In the genomic region with DNA sequence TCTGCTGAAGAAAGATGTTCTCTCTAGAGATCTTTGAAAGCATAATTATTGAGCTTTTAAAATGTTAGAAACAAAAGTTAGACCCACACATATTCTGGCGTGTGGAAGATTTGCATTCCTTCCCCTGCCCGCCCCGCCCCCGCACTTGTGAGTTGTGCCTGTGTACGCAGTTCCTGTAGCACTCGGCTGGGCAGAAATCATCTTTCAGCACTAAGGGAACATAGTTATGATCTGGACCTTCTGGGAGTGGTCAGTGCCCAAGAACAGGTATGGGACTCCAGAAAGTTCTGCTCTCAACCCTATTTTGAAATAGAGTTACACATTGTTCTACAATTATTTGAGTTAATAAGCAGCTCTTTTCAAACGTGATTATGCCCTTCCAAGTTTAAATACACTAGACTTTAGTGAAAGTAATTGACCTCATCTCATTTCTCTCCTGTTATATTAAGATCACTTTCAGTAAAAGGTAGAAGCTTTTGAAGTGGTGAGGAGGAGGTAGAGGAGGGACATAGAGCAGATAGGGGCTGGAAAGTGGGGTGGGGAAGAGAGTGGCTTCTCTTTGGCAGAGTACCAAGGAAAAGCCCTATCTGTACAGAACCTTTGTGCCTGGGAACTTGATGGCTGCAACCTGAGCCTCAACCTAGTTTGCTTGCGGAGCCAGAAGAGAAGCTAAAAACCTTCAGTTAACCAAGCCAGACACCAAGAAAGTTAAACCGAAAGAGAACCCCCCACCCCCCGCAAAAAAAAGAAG, we compare ENCODE assay signal across 8 cellular contexts. TPM values are rescaled to one million over a fixed set of nuclear protein-coding genes. Genes with fewer than 3 reads are reported as not detected.
A peak's percentile ranks its signal among the peaks of the same experiment; 100 is the strongest.
DNase-seq lines count a peak whose midpoint lies in the region; ATAC-seq, FAIRE-seq and TF ChIP-seq lines count a peak whose summit lies in the region.

No MANE protein-coding gene starts in this region.

- no peak for FAIRE-seq in kidney (lab: Jason Lieb, UNC)
- no peak for FAIRE-seq in frontal cortex (lab: Jason Lieb, UNC)

- POLR2A ChIA-PET in HEK293 (lab: Yijun Ruan, JAX): interaction anchor here (0.6 to 2.0 kb wide), 3 partner anchors 35 to 180 kb away, joined by 3 to 16 read pairs (median 3); a partner anchor contains a TSS

- H3K4me1 ChIP-seq in DND-41 (ENCODE audit: insufficient read depth, low read length) (peaks cover 5% of the 10 kb centered on the region; the same call in 1 of the 2 replicates), HEK293 (ENCODE audit: control insufficient read depth, insufficient read depth, low read length) (peaks cover 23% of the 10 kb centered on the region), kidney (ENCODE audit: control insufficient read depth in 1 of 2, insufficient read depth in 1 of 2, low read depth in 1 of 2, low read length in 2 of 2) (peaks cover 7 to 10% of the 10 kb centered on the region in 2 donors)

- DNase-seq in DND-41: no peak
- DNase-seq in activated CD8-positive, alpha-beta memory T cell treated with anti-CD3 and anti-CD28 coated beads, Interleukin-2, amount 50 U/mL, for 4 hours: peak; percentile 42
- no peak for DNase-seq in kidney
- peak in 1 of 2 donors; percentile 33 for DNase-seq in stimulated activated effector memory CD8-positive, alpha-beta T cell treated with anti-CD3 and anti-CD28 coated beads, Interleukin-12 subunit alpha, Interleukin-12 subunit beta, amount 100 ng/mL, for 72 hours (ENCODE audit: low spot score in 2 of 2)
- no peak for DNase-seq in putamen (ENCODE audit: low spot score)
- DNase-seq in T-helper 9 cell: no peak
- no peak for DNase-seq in frontal cortex (ENCODE audit: low spot score in 2 of 2)

- H3K79me2 ChIP-seq in DND-41 (ENCODE audit: insufficient read depth, low read length): no peaks in the 10 kb centered on the region

- no peaks in the 10 kb centered on the region for H3K9me3 Mint-ChIP-seq in stimulated activated effector memory CD8-positive, alpha-beta T cell treated with anti-CD3 and anti-CD28 coated beads, Interleukin-12 subunit alpha, Interleukin-12 subunit beta, amount 100 ng/mL, for 72 hours

- H2AFZ ChIP-seq in DND-41 (ENCODE audit: low read depth, low read length): no peak overlapping the region

- no peaks in the 10 kb centered on the region for H3K27me3 ChIP-seq in DND-41 (ENCODE audit: insufficient read depth, low read length, poor library complexity)

- no peak overlapping the region for H3K4me3 ChIP-seq in DND-41 (ENCODE audit: low read depth in 1 of 2, low read length in 2 of 2)
- H3K4me3 ChIP-seq in HEK293 (ENCODE audit: low read depth, low read length): no peak overlapping the region
- peak overlapping the region; percentile 7 to 21 for H3K4me3 ChIP-seq in kidney (ENCODE audit: low read length in 2 of 2)

- no peak overlapping the region for H3K4me2 ChIP-seq in DND-41 (ENCODE audit: insufficient read depth, low read length)

- H4K20me1 ChIP-seq in DND-41 (ENCODE audit: insufficient read depth, low read length): no peaks in the 10 kb centered on the region; the same call in 1 of the 2 replicates

- H3K36me3 ChIP-seq in DND-41 (ENCODE audit: insufficient read depth, low read length) (no peaks in the 10 kb centered on the region), HEK293 (ENCODE audit: control insufficient read depth in 2 of 2, insufficient read depth in 1 of 2, low read length in 2 of 2) (no peaks in the 10 kb centered on the region), kidney (ENCODE audit: control insufficient read depth in 1 of 2, insufficient read depth in 2 of 2, low read length in 2 of 2) (no peaks in the 10 kb centered on the region)

- intact Hi-C loops in kidney (cut with DNase I): no loop called here

- H3K9ac ChIP-seq in DND-41 (ENCODE audit: low read depth, low read length): no peak overlapping the region
- peak overlapping the region in 1 of 2 donors; percentile 3 for H3K9ac ChIP-seq in kidney (ENCODE audit: low read length in 2 of 2)

- no peak overlapping the region for H3K4me3 Mint-ChIP-seq in stimulated activated effector memory CD8-positive, alpha-beta T cell treated with anti-CD3 and anti-CD28 coated beads, Interleukin-12 subunit alpha, Interleukin-12 subunit beta, amount 100 ng/mL, for 72 hours

- no peak for TF ChIP-seq CTCF in DND-41 (IDR thresholded peaks at IDR 0.05; ENCODE audit: borderline replicate concordance, extremely low read depth, low read length, poor library complexity, severe bottlenecking)
- TF ChIP-seq CTCF in HEK293 (tag by site-specific recombination; IDR thresholded peaks at IDR 0.05): no peak
- no peak for TF ChIP-seq CTCF in kidney (IDR thresholded peaks at IDR 0.05; ENCODE audit: borderline replicate concordance, extremely low read depth, insufficient read depth)

- no peak overlapping the region for H3K27ac ChIP-seq in DND-41 (ENCODE audit: low read length)
- H3K27ac ChIP-seq in HEK293 (ENCODE audit: extremely low read depth, low read depth, low read length): peak overlapping the region; percentile 20; the same call in 1 of the 2 replicates
- peak overlapping the region; percentile 33 to 57 for H3K27ac ChIP-seq in kidney (ENCODE audit: low read depth in 2 of 2, low read length in 2 of 2)

- ATAC-seq in DND-41 (ENCODE audit: insufficient read depth, low read depth): peak; percentile 56; the same call in 2 of the 3 replicates
- no peak for ATAC-seq in stimulated activated effector memory CD8-positive, alpha-beta T cell treated with anti-CD3 and anti-CD28 coated beads, Interleukin-12 subunit alpha, Interleukin-12 subunit beta, amount 100 ng/mL, for 72 hours

- H3K9me3 ChIP-seq in DND-41 (ENCODE audit: insufficient read depth, low read length, severe bottlenecking) (no peaks in the 10 kb centered on the region), HEK293 (ENCODE audit: control insufficient read depth, insufficient read depth, low read depth, low read length) (no peaks in the 10 kb centered on the region), kidney (ENCODE audit: control insufficient read depth in 1 of 2, low read length in 2 of 2) (no peaks in the 10 kb centered on the region)

- CTCF ChIA-PET in HEK293 (lab: Yijun Ruan, JAX): interaction anchor here (0.7 to 1.9 kb wide), 6 partner anchors 64 to 1849 kb away, joined by 3 to 7 read pairs (median 3); no protein-coding TSS in a partner anchor

- H3K4me1 Mint-ChIP-seq in stimulated activated effector memory CD8-positive, alpha-beta T cell treated with anti-CD3 and anti-CD28 coated beads, Interleukin-12 subunit alpha, Interleukin-12 subunit beta, amount 100 ng/mL, for 72 hours: no peaks in the 10 kb centered on the region

- no peaks in the 10 kb centered on the region for H3K36me3 Mint-ChIP-seq in stimulated activated effector memory CD8-positive, alpha-beta T cell treated with anti-CD3 and anti-CD28 coated beads, Interleukin-12 subunit alpha, Interleukin-12 subunit beta, amount 100 ng/mL, for 72 hours

- peak overlapping the region; percentile 34 for H3K27ac Mint-ChIP-seq in stimulated activated effector memory CD8-positive, alpha-beta T cell treated with anti-CD3 and anti-CD28 coated beads, Interleukin-12 subunit alpha, Interleukin-12 subunit beta, amount 100 ng/mL, for 72 hours

TF ChIP-seq in HEK293, 187 proteins besides CTCF, POLR2A, EP300 and RAD21 (continues in another document):
- TF ChIP-seq ZNF600 (tag by site-specific recombination; IDR thresholded peaks at IDR 0.05) (peak; percentile 86), ZIC2 (tag by site-specific recombination; IDR thresholded peaks at IDR 0.05) (no peak), PRDM1 (tag by site-specific recombination; IDR thresholded peaks at IDR 0.05) (peak; percentile 81), GLI4 (tag by site-specific recombination; IDR thresholded peaks at IDR 0.05) (no peak), ZBTB17 (tag by site-specific recombination; IDR thresholded peaks at IDR 0.05) (peak; percentile 27; the same call in 1 of the 2 replicates), ZNF768 (tag by site-specific recombination; IDR thresholded peaks at IDR 0.05) (no peak)
- TF ChIP-seq, protein P1, sequence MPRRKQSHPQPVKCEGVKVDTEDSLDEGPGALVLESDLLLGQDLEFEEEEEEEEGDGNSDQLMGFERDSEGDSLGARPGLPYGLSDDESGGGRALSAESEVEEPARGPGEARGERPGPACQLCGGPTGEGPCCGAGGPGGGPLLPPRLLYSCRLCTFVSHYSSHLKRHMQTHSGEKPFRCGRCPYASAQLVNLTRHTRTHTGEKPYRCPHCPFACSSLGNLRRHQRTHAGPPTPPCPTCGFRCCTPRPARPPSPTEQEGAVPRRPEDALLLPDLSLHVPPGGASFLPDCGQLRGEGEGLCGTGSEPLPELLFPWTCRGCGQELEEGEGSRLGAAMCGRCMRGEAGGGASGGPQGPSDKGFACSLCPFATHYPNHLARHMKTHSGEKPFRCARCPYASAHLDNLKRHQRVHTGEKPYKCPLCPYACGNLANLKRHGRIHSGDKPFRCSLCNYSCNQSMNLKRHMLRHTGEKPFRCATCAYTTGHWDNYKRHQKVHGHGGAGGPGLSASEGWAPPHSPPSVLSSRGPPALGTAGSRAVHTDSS (tag by site-specific recombination; IDR thresholded peaks at IDR 0.05): peak; percentile 51; the same call in 1 of the 2 replicates

RNA-seq across cellular contexts. Expression of a gene that starts 5.7 kb away (rescaled TPM):
- total RNA-seq in kidney (69.6 TPM), frontal cortex (16.3 TPM)
- 86.9 TPM for polyA plus RNA-seq in kidney (ENCODE audit: insufficient read depth, low read depth, low replicate concordance)

RNA-seq across cellular contexts. Expression of a gene that starts 34.9 kb away (rescaled TPM):
- 49.6 TPM for total RNA-seq in kidney
- polyA plus RNA-seq in kidney (ENCODE audit: insufficient read depth, low read depth, low replicate concordance): 58.9 TPM
- 41.2 TPM for total RNA-seq in frontal cortex

Comparison
In these comparisons a context has a peak if more than half of its experiments do, and no peak if none do; other contexts are left out.
1. H3K4me3 ChIP-seq: peak in kidney (2 of 2); none in DND-41 (0 of 2) and HEK293 (single experiment).